Comparison of ENCODE assay signal across 19 cellular contexts in the genomic region with DNA sequence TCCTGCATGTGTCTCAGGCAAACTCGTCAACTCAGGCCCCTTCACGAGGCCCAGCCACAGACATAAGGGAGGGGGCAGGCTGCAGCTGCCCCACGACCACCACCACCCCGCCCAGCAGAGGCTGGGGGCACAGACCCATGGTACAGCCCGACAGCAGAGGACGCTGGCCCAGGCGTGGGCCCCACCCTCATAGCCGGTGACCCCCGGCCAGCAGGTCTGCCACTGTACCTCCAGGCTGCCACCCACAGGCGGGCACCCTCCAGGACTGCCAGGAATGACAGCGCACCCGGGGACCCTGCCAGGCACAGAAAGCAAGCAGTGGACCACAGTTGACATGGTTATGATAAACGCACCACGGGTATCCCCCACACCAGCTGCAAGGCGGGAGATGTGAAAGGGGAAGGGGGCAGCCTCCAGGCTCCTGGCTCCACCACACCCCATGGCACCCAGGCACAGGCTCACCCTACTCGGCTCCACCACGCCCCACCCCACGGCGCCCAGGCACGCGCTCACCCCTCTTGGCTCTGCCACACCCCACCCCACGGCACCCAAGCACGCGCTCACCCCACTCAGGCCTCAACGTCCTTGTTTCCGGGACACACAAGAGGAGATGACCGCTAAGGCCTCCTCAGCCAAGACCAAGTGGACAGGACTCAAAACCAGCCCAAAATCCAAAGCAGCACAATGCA.
DNase-seq lines count a peak whose midpoint lies in the region; ATAC-seq and TF ChIP-seq lines count a peak whose summit lies in the region.
"Had no signal": no experiment of that assay in that cellular context is flagged by ENCODE, and none has a peak within 500 bp of the region (broad histone marks: within the 10 kb centered on the region; RNA-seq: fewer than 3 reads in every experiment).

No MANE protein-coding gene starts in this region.

- peaks cover 0 to 4% (median 0%) of the 10 kb centered on the region in 11 experiments; a peak in 3 of 22 replicates for H3K9me3 ChIP-seq in BLaER1 treated with 17β-estradiol and CSF1 and Interleukin-3, amounts not matched to agents 10 nM and 100 nM (replicated peaks in 1 of 11)
- H3K9me3 ChIP-seq in OCI-LY1 (ENCODE audit: low read length) (no peaks in the 10 kb centered on the region), body of pancreas (no peaks in the 10 kb centered on the region)
- H3K9me3 ChIP-seq: A549, SJCRH30 had no signal

- peak overlapping the region; percentile 92 for H3K27ac Mint-ChIP-seq in nephron progenitor cell

- no peak overlapping the region for H3K4me3 Mint-ChIP-seq in nephron progenitor cell
- H3K4me3 Mint-ChIP-seq: CD14-positive monocyte had no signal

- peak overlapping the region in 4 of 11 experiments; percentile 10 to 63 (median 38); a peak in 4 of 22 replicates for H3K9ac ChIP-seq in BLaER1 treated with 17β-estradiol and CSF1 and Interleukin-3, amounts not matched to agents 10 nM and 100 nM
- H3K9ac ChIP-seq in OCI-LY1 (ENCODE audit: low read length), result no peak overlapping the region

- peaks cover 20% of the 10 kb centered on the region for H3K36me3 Mint-ChIP-seq in nephron progenitor cell (ENCODE audit: low read depth)

- H3K9me2 ChIP-seq in OCI-LY1 (ENCODE audit: low read depth, low read length), result no peaks in the 10 kb centered on the region

- peaks cover 0 to 30% (median 15%) of the 10 kb centered on the region in 11 experiments; a peak in 13 of 22 replicates for H3K36me3 ChIP-seq in BLaER1 treated with 17β-estradiol and CSF1 and Interleukin-3, amounts not matched to agents 10 nM and 100 nM
- H3K36me3 ChIP-seq in OCI-LY1 (ENCODE audit: insufficient read depth, low read length) (peaks cover 6% of the 10 kb centered on the region), body of pancreas (replicated peaks in 1 of 2; ENCODE audit: insufficient read depth in 1 of 2, low read depth in 2 of 2) (no peaks in the 10 kb centered on the region)
- H3K36me3 ChIP-seq: SJCRH30 had no signal

- TF ChIP-seq CTCF in OCI-LY1 (IDR thresholded peaks at IDR 0.05; ENCODE audit: low read length) (peak; percentile 11; the same call in 1 of the 2 replicates), nephron progenitor cell (IDR thresholded peaks at IDR 0.05) (no peak), body of pancreas (IDR thresholded peaks at IDR 0.05) (no peak)

- ATAC-seq in left lobe of liver (peak; percentile 26), body of pancreas (no peak), GM18517 (IDR thresholded peaks at IDR 0.05; ENCODE audit: unreplicated experiment) (no peak)
- ATAC-seq: A549 had no signal

- intact Hi-C loops in body of pancreas (cut with DNase I), result no loop called here

- H3K27me3 Mint-ChIP-seq in nephron progenitor cell (ENCODE audit: low read depth, poor library complexity), result peaks cover 7% of the 10 kb centered on the region

- peak overlapping the region; percentile 79 to 96 (median 88) for H3K4me2 ChIP-seq in BLaER1 treated with 17β-estradiol and CSF1 and Interleukin-3, amounts not matched to agents 10 nM and 100 nM
- H3K4me2 ChIP-seq in OCI-LY1 (ENCODE audit: low read length), result no peak overlapping the region
- H3K4me2 ChIP-seq: A549, PC-9 had no signal

- H3K4me3 ChIP-seq in BLaER1 treated with 17β-estradiol and CSF1 and Interleukin-3, amounts not matched to agents 10 nM and 100 nM, result no peak overlapping the region
- H3K4me3 ChIP-seq in OCI-LY1 (ENCODE audit: low read depth, low read length, poor library complexity, severe bottlenecking), result no peak overlapping the region
- H3K4me3 ChIP-seq in body of pancreas, result no peak overlapping the region
- H3K4me3 ChIP-seq: A549, PC-9, SJCRH30 had no signal

- H3K4me1 Mint-ChIP-seq in nephron progenitor cell, result peaks cover 64% of the 10 kb centered on the region

- no peak overlapping the region; a peak in 1 of 22 replicates for H3K27ac ChIP-seq in BLaER1 treated with 17β-estradiol and CSF1 and Interleukin-3, amounts not matched to agents 10 nM and 100 nM
- H3K27ac ChIP-seq in OCI-LY1 (ENCODE audit: low read depth, low read length, poor library complexity, severe bottlenecking) (no peak overlapping the region), body of pancreas (no peak overlapping the region)
- H3K27ac ChIP-seq: A549, HL-60, PC-9, SJCRH30 had no signal

- TF ChIP-seq POLR2A in body of pancreas (IDR thresholded peaks at IDR 0.05), result no peak

- H4K20me1 ChIP-seq in BLaER1 treated with 17β-estradiol and CSF1 and Interleukin-3, amounts not matched to agents 10 nM and 100 nM, result peaks cover 67 to 99% (median 87%) of the 10 kb centered on the region in 11 experiments
- H4K20me1 ChIP-seq in OCI-LY1 (ENCODE audit: insufficient read depth, low read length), result no peaks in the 10 kb centered on the region

- no peaks in the 10 kb centered on the region for H3K79me2 ChIP-seq in OCI-LY1 (ENCODE audit: insufficient read depth, low read length)

- 81 to 93% methylated on average over 6 to 25 of the region's 27 CpGs for WGBS in body of pancreas, 2 donors

- peaks cover 6% of the 10 kb centered on the region for H3K9me3 Mint-ChIP-seq in nephron progenitor cell

- DNase-seq in left lobe of liver (ENCODE audit: low spot score), result no peak
- no peak for DNase-seq in nephron progenitor cell
- no peak for DNase-seq in body of pancreas
- no peak for DNase-seq in NCI-H2196 treated with DMSO at 0.1 percent for 48 hours (lab: John Stamatoyannopoulos, UW; ENCODE audit: unreplicated experiment)
- no peak for DNase-seq in foreskin melanocyte
- DNase-seq: HCEC 1CT, NCI-H1436, NCI-H2029, NCI-H2171, NCI-H510A, NCI-H82, PC-9, SJCRH30 had no signal

- H3F3A ChIP-seq in OCI-LY1 (ENCODE audit: insufficient read depth, low read length), result no peaks in the 10 kb centered on the region

- no peak overlapping the region for H2AFZ ChIP-seq in OCI-LY1 (ENCODE audit: low read length)
- H2AFZ ChIP-seq: PC-9 had no signal

- peaks cover 41 to 88% (median 84%) of the 10 kb centered on the region in 10 experiments for H3K4me1 ChIP-seq in BLaER1 treated with 17β-estradiol and CSF1 and Interleukin-3, amounts not matched to agents 10 nM and 100 nM
- H3K4me1 ChIP-seq in OCI-LY1 (ENCODE audit: insufficient read depth, low read length, severe bottlenecking) (peaks cover 34% of the 10 kb centered on the region), body of pancreas (no peaks in the 10 kb centered on the region)
- H3K4me1 ChIP-seq: A549, SJCRH30 had no signal

- H3K27me3 ChIP-seq in BLaER1 treated with 17β-estradiol and CSF1 and Interleukin-3, amounts not matched to agents 10 nM and 100 nM, result peaks cover 0 to 34% (median 0%) of the 10 kb centered on the region in 11 experiments; a peak in 8 of 22 replicates
- H3K27me3 ChIP-seq in OCI-LY1 (ENCODE audit: insufficient read depth, low read length) (no peaks in the 10 kb centered on the region), body of pancreas (no peaks in the 10 kb centered on the region)
- H3K27me3 ChIP-seq: SJCRH30 had no signal
